Comparison of ENCODE assay signal across 21 cellular contexts in the genomic region with DNA sequence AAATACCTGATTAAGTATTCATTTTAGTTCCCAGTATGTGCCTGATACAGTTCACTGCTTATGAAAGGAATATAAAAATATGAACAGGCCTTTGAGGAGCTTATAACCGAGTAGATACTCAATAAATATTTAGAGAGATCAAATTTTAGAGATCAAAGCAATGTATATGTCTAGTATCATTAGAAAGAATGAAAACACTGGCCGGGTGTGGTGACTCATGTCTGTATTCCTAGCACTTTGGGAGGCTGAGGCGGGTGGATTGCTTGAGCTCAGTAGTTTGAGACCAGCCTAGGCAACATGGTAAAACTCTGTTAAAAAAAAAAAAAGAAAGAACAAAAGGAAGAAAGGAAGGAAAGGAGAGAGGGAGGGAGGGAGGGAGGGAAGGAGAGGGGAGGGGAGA.
"Had no signal": no experiment of that assay in that cellular context is flagged by ENCODE, and none has a peak within 500 bp of the region (broad histone marks: within the 10 kb centered on the region; RNA-seq: fewer than 3 reads in every experiment).

No MANE protein-coding gene starts in this region.

- H3K9me3 ChIP-seq: body of pancreas, lower lobe of right lung, ovary, stomach had no signal

- H3K9ac ChIP-seq: neural progenitor cell had no signal

- DNase-seq: activated CD4-positive, alpha-beta T cell treated with anti-CD3 and anti-CD28 coated beads for 36 hours; activated CD8-positive, alpha-beta T cell treated with anti-CD3 and anti-CD28 coated beads for 36 hours; activated gamma-delta T cell; activated T-cell treated with anti-CD3 and anti-CD28 coated beads, Interleukin-2, amount 50 U/mL, for 48 hours; amniotic stem cell; body of pancreas; dermis blood vessel endothelial cell; effector memory CD8-positive, alpha-beta T cell; head of caudate nucleus; immature natural killer cell; left cardiac atrium; lower lobe of right lung; midbrain; naive B cell; ovary; stimulated activated CD4-positive, alpha-beta T cell treated with anti-CD3 and anti-CD28 coated beads, Interleukin-12 subunit alpha, Interleukin-12 subunit beta, amount 100 ng/mL, for 4 hours; stimulated activated CD4-positive, alpha-beta T cell treated with anti-CD3 and anti-CD28 coated beads, Interleukin-2, amount 100 ng/mL, for 24 hours; stomach; T-helper 2 cell had no signal

- H3K4me2 ChIP-seq: neural progenitor cell had no signal

- H3K4me3 ChIP-seq: body of pancreas, lower lobe of right lung, neural progenitor cell, ovary, stomach had no signal

- H3K36me3 ChIP-seq: lower lobe of right lung, neural progenitor cell, ovary, stomach had no signal

- H2AFZ ChIP-seq: neural progenitor cell had no signal

- H3K27ac ChIP-seq: body of pancreas, epithelial cell of prostate, lower lobe of right lung, neural progenitor cell, ovary, stomach had no signal

- H3K4me1 ChIP-seq: body of pancreas, lower lobe of right lung, neural progenitor cell, stomach had no signal

- H3K27me3 ChIP-seq: body of pancreas, neural progenitor cell, ovary, stomach had no signal
